In genomic region chr6:106767271-106767670, GRCh38 we compare ENCODE assay signal across 16 cellular contexts.
A peak's percentile ranks its signal among the peaks of the same experiment; 100 is the strongest.
DNase-seq lines count a peak whose midpoint lies in the region; ATAC-seq and TF ChIP-seq lines count a peak whose summit lies in the region.
"Had no signal": no experiment of that assay in that cellular context is flagged by ENCODE, and none has a peak within 500 bp of the region (broad histone marks: within the 10 kb centered on the region; RNA-seq: fewer than 3 reads in every experiment).

No MANE protein-coding gene starts in this region.

- no peak overlapping the region for H3K27ac Mint-ChIP-seq in GM23338
- H3K27ac Mint-ChIP-seq in CD8-positive, alpha-beta T cell: no peak overlapping the region
- H3K27ac Mint-ChIP-seq: CD14-positive monocyte; CD4-positive, alpha-beta memory T cell; HFFc6; IgD-negative memory B cell had no signal

- H3K36me3 Mint-ChIP-seq in GM23338 (ENCODE audit: low read depth): peaks cover 19% of the 10 kb centered on the region
- no peaks in the 10 kb centered on the region for H3K36me3 Mint-ChIP-seq in CD8-positive, alpha-beta T cell
- H3K36me3 Mint-ChIP-seq: CD14-positive monocyte; CD4-positive, alpha-beta memory T cell; IgD-negative memory B cell had no signal

- H3K79me2 ChIP-seq in GM23338 (replicated peaks; ENCODE audit: insufficient read depth): no peaks in the 10 kb centered on the region
- no peaks in the 10 kb centered on the region for H3K79me2 ChIP-seq in OCI-LY1 (ENCODE audit: insufficient read depth, low read length)

- H4K20me1 ChIP-seq in GM23338 (replicated peaks; ENCODE audit: insufficient read depth): no peaks in the 10 kb centered on the region
- H4K20me1 ChIP-seq in OCI-LY1 (ENCODE audit: insufficient read depth, low read length): no peaks in the 10 kb centered on the region
- H4K20me1 ChIP-seq: BLaER1 had no signal

- no peak for DNase-seq in GM23338 (ENCODE audit: low spot score)
- DNase-seq in epithelial cell of prostate (ENCODE audit: low read depth, low spot score): peak; percentile 37
- no peak for DNase-seq in stomach
- no peak for DNase-seq in CD8-positive, alpha-beta T cell
- DNase-seq in SHP77 treated with DMSO at 0.1 percent for 48 hours (lab: John Stamatoyannopoulos, UW): no peak
- DNase-seq: Calu3; CD4-positive, alpha-beta memory T cell; GOT3; H7; HFFc6; KBM-7 had no signal

- H3K4me3 ChIP-seq in GM23338: no peak overlapping the region
- no peak overlapping the region for H3K4me3 ChIP-seq in OCI-LY1 (ENCODE audit: low read depth, low read length, poor library complexity, severe bottlenecking)
- H3K4me3 ChIP-seq in stomach: no peak overlapping the region
- H3K4me3 ChIP-seq in CD8-positive, alpha-beta T cell (ENCODE audit: low read depth, low read length): no peak overlapping the region
- H3K4me3 ChIP-seq: BLaER1 had no signal

- H3K9me3 Mint-ChIP-seq in GM23338: peaks cover 30% of the 10 kb centered on the region
- peaks cover 6% of the 10 kb centered on the region for H3K9me3 Mint-ChIP-seq in CD8-positive, alpha-beta T cell

- POLR2A ChIA-PET in CD8-positive, alpha-beta T cell (lab: Charles Lee): no interaction called here

- H3K4me3 Mint-ChIP-seq in GM23338: no peak overlapping the region
- no peak overlapping the region for H3K4me3 Mint-ChIP-seq in CD8-positive, alpha-beta T cell
- H3K4me3 Mint-ChIP-seq: CD14-positive monocyte; CD4-positive, alpha-beta memory T cell; HFFc6; IgD-negative memory B cell had no signal

- H3K36me3 ChIP-seq in GM23338 (ENCODE audit: insufficient read depth): no peaks in the 10 kb centered on the region; the same call in 1 of the 2 replicates
- H3K36me3 ChIP-seq in OCI-LY1 (ENCODE audit: insufficient read depth, low read length): no peaks in the 10 kb centered on the region
- no peaks in the 10 kb centered on the region for H3K36me3 ChIP-seq in stomach
- H3K36me3 ChIP-seq in CD8-positive, alpha-beta T cell (ENCODE audit: insufficient read depth, low read length): no peaks in the 10 kb centered on the region
- H3K36me3 ChIP-seq: BLaER1 had no signal

- H3K27ac ChIP-seq in GM23338 (ENCODE audit: low read depth) (no peak overlapping the region), OCI-LY1 (ENCODE audit: low read depth, low read length, poor library complexity, severe bottlenecking) (peak overlapping the region; percentile 64), epithelial cell of prostate (no peak overlapping the region), stomach (peak overlapping the region; percentile 49 to 82 (median 73))
- no peak overlapping the region for H3K27ac ChIP-seq in CD8-positive, alpha-beta T cell (ENCODE audit: low read depth, low read length)
- H3K27ac ChIP-seq: BLaER1 had no signal

- CTCF ChIA-PET in CD8-positive, alpha-beta T cell (lab: Charles Lee): no interaction called here

- no peak overlapping the region for H3K4me2 ChIP-seq in GM23338
- no peak overlapping the region for H3K4me2 ChIP-seq in OCI-LY1 (ENCODE audit: low read length)
- H3K4me2 ChIP-seq: BLaER1 had no signal

- H3F3A ChIP-seq in GM23338 (replicated peaks; ENCODE audit: low read depth) (no peaks in the 10 kb centered on the region), OCI-LY1 (ENCODE audit: insufficient read depth, low read length) (no peaks in the 10 kb centered on the region)

- no peaks in the 10 kb centered on the region for H3K27me3 Mint-ChIP-seq in GM23338 (ENCODE audit: insufficient read depth, low read depth, poor library complexity)
- H3K27me3 Mint-ChIP-seq in CD8-positive, alpha-beta T cell (ENCODE audit: low read depth): no peaks in the 10 kb centered on the region
- H3K27me3 Mint-ChIP-seq: IgD-negative memory B cell had no signal

- H3K9ac ChIP-seq in OCI-LY1 (ENCODE audit: low read length): no peak overlapping the region
- H3K9ac ChIP-seq: BLaER1 had no signal

- intact Hi-C loops in stomach (cut with DNase I; ENCODE audit: low total_unique reads): no loop called here
- intact Hi-C loops in CD8-positive, alpha-beta T cell (cut with DNase I, micrococcal nuclease): no loop called here

- TF ChIP-seq POLR2A in stomach (IDR thresholded peaks at IDR 0.05): no peak

- H3K4me1 ChIP-seq in GM23338 (ENCODE audit: insufficient read depth) (no peaks in the 10 kb centered on the region), OCI-LY1 (ENCODE audit: insufficient read depth, low read length, severe bottlenecking) (peaks cover 49% of the 10 kb centered on the region), stomach (peaks cover 3 to 20% (median 12%) of the 10 kb centered on the region in 4 donors)
- no peaks in the 10 kb centered on the region for H3K4me1 ChIP-seq in CD8-positive, alpha-beta T cell (ENCODE audit: insufficient read depth, low read length)

- no peak for TF ChIP-seq EP300 in stomach (IDR thresholded peaks at IDR 0.05)

- 92 to 100% (median 97%) methylated on average over 1 of the region's 1 CpG for WGBS in stomach, 5 donors

- H3K9me3 ChIP-seq in OCI-LY1 (ENCODE audit: low read length) (peaks cover 14% of the 10 kb centered on the region), stomach (peaks cover 0 to 22% (median 12%) of the 10 kb centered on the region in 4 donors)
- H3K9me3 ChIP-seq in CD8-positive, alpha-beta T cell (ENCODE audit: low read length): no peaks in the 10 kb centered on the region

- ATAC-seq in GM23338: no peak
- ATAC-seq in CD8-positive, alpha-beta T cell: no peak
- ATAC-seq: HCT116 had no signal

- no peaks in the 10 kb centered on the region for H3K27me3 ChIP-seq in GM23338 (ENCODE audit: insufficient read depth)
- H3K27me3 ChIP-seq in OCI-LY1 (ENCODE audit: insufficient read depth, low read length): no peaks in the 10 kb centered on the region
- no peaks in the 10 kb centered on the region for H3K27me3 ChIP-seq in stomach
- no peaks in the 10 kb centered on the region for H3K27me3 ChIP-seq in CD8-positive, alpha-beta T cell (ENCODE audit: insufficient read depth, low read length)
- H3K27me3 ChIP-seq: BLaER1 had no signal

- no peaks in the 10 kb centered on the region for H3K4me1 Mint-ChIP-seq in GM23338
- H3K4me1 Mint-ChIP-seq in CD8-positive, alpha-beta T cell (ENCODE audit: low read depth): no peaks in the 10 kb centered on the region
- H3K4me1 Mint-ChIP-seq: CD14-positive monocyte; CD4-positive, alpha-beta memory T cell had no signal

- TF ChIP-seq CTCF in GM23338 (conservative IDR thresholded peaks at IDR 0.05; ENCODE audit: low read depth in 2 of 2): no peak
- TF ChIP-seq CTCF in OCI-LY1 (IDR thresholded peaks at IDR 0.05; ENCODE audit: low read length): no peak
- no peak for TF ChIP-seq CTCF in stomach (IDR thresholded peaks at IDR 0.05)
- TF ChIP-seq CTCF in CD8-positive, alpha-beta T cell (IDR thresholded peaks at IDR 0.05): no peak

- peak overlapping the region; percentile 5; the same call in 1 of the 2 replicates for H2AFZ ChIP-seq in GM23338
- H2AFZ ChIP-seq in OCI-LY1 (ENCODE audit: low read length): no peak overlapping the region

- H3K9me2 ChIP-seq in GM23338 (ENCODE audit: insufficient read depth) (peaks cover 10% of the 10 kb centered on the region), OCI-LY1 (ENCODE audit: low read depth, low read length) (no peaks in the 10 kb centered on the region)

TF ChIP-seq in GM23338, 12 proteins besides CTCF, POLR2A, EP300 and RAD21 (continues in another document):
- no peak for TF ChIP-seq ZNF114 (CRISPR knock-in tag; IDR thresholded peaks at IDR 0.05)
- TF ChIP-seq REST (IDR thresholded peaks at IDR 0.05; ENCODE audit: unreplicated experiment): no peak
- no peak for TF ChIP-seq NANOG (IDR thresholded peaks at IDR 0.05; ENCODE audit: borderline replicate concordance)
- no peak for TF ChIP-seq EZH2 (IDR thresholded peaks at IDR 0.05; ENCODE audit: low read depth, unreplicated experiment)
- no peak for TF ChIP-seq POLR2AphosphoS5 (IDR thresholded peaks at IDR 0.05; ENCODE audit: low read depth)
- TF ChIP-seq ZNF331 (CRISPR knock-in tag; IDR thresholded peaks at IDR 0.05; ENCODE audit: low read depth): no peak
- no peak for TF ChIP-seq CREB1 (CRISPR knock-in tag; IDR thresholded peaks at IDR 0.05; ENCODE audit: low read depth)
- no peak for TF ChIP-seq STAT1 (IDR thresholded peaks at IDR 0.05; ENCODE audit: unreplicated experiment)
- TF ChIP-seq EZH2phosphoT487 (IDR thresholded peaks at IDR 0.05; ENCODE audit: unreplicated experiment): no peak

Comparison
In these comparisons a context has a peak if more than half of its experiments do, and no peak if none do; other contexts are left out.
1. H3K27ac ChIP-seq: peak in OCI-LY1 (single experiment) and stomach (5 of 5); none in GM23338 (single experiment), epithelial cell of prostate (single experiment) and CD8-positive, alpha-beta T cell (single experiment).